ENCODE assay signal across 9 cellular contexts in genomic region chr2:133266926-133267590, GRCh38.
A peak's percentile ranks its signal among the peaks of the same experiment; 100 is the strongest.
DNase-seq lines count a peak whose midpoint lies in the region; ATAC-seq and TF ChIP-seq lines count a peak whose summit lies in the region.
"Had no signal": no experiment of that assay in that cellular context is flagged by ENCODE, and none has a peak within 500 bp of the region (broad histone marks: within the 10 kb centered on the region; RNA-seq: fewer than 3 reads in every experiment).

No MANE protein-coding gene starts in this region.

- H3K36me3 ChIP-seq in BJ (ENCODE audit: control insufficient read depth, insufficient read depth, low read length) (no peaks in the 10 kb centered on the region), neural cell (ENCODE audit: insufficient read depth, low read length) (no peaks in the 10 kb centered on the region)

- peak overlapping the region; percentile 24 for H2AFZ ChIP-seq in neural cell (ENCODE audit: low read depth, low read length)

- H3K4me2 ChIP-seq in neural cell (ENCODE audit: low read length), result peak overlapping the region; percentile 78

- no peak overlapping the region for H3K27ac Mint-ChIP-seq in endothelial cell (ENCODE audit: unreplicated experiment)
- H3K27ac Mint-ChIP-seq: naive B cell had no signal

- no peak for TF ChIP-seq CTCF in BJ (IDR thresholded peaks at IDR 0.05; ENCODE audit: insufficient read depth, low read depth, low read length)
- no peak for TF ChIP-seq CTCF in endothelial cell (IDR thresholded peaks at IDR 0.05; ENCODE audit: unreplicated experiment)
- no peak for TF ChIP-seq CTCF in neural cell (IDR thresholded peaks at IDR 0.05; ENCODE audit: poor library complexity, severe bottlenecking)

- H3K9me2 ChIP-seq in neural cell (ENCODE audit: insufficient read depth, low read length), result no peaks in the 10 kb centered on the region

- peaks cover 9% of the 10 kb centered on the region for H3K4me1 Mint-ChIP-seq in endothelial cell (ENCODE audit: unreplicated experiment)

- no peaks in the 10 kb centered on the region for H3K9me3 ChIP-seq in neural cell (ENCODE audit: low read length)

- H3K9ac ChIP-seq in neural cell (ENCODE audit: low read length), result peak overlapping the region; percentile 67

- peak overlapping the region; percentile 89 for H3K4me3 Mint-ChIP-seq in endothelial cell (ENCODE audit: unreplicated experiment)

- no peak for TF ChIP-seq RAD21 in neural cell (conservative IDR thresholded peaks at IDR 0.05)

- CTCF ChIA-PET in BJ (lab: Yijun Ruan, JAX), result interaction anchor here (0.7 to 1.7 kb wide), 5 partner anchors 38 to 577 kb away, joined by 3 to 5 read pairs (median 3); no protein-coding TSS in a partner anchor

- no peaks in the 10 kb centered on the region for H3K36me3 Mint-ChIP-seq in endothelial cell (ENCODE audit: low read depth, unreplicated experiment)

- no peaks in the 10 kb centered on the region for H4K20me1 ChIP-seq in neural cell (ENCODE audit: insufficient read depth)

- TF ChIP-seq EP300 in neural cell (conservative IDR thresholded peaks at IDR 0.05; ENCODE audit: poor library complexity, severe bottlenecking), result no peak

- H3K9me3 Mint-ChIP-seq in endothelial cell (ENCODE audit: unreplicated experiment), result no peaks in the 10 kb centered on the region

- H3K79me2 ChIP-seq in neural cell (replicated peaks; ENCODE audit: insufficient read depth, low read length), result no peaks in the 10 kb centered on the region

- H3F3A ChIP-seq in neural cell (ENCODE audit: insufficient read depth, low read length, poor library complexity, severe bottlenecking), result no peaks in the 10 kb centered on the region

- POLR2A ChIA-PET in BJ (lab: Charles Lee), result no interaction called here

- DNase-seq in BJ (ENCODE audit: low read depth) (no peak), NCI-H1694 treated with DMSO at 0.1 percent for 48 hours (lab: John Stamatoyannopoulos, UW) (peak; percentile 51), endothelial cell (ENCODE audit: low spot score) (peak; percentile 21), NOMO-1 treated with dmso at 0.1 percent for 144 hours (lab: John Stamatoyannopoulos, UW; ENCODE audit: unreplicated experiment) (no peak)
- DNase-seq: naive B cell had no signal

- no peak for ATAC-seq in GM21526 (IDR thresholded peaks at IDR 0.05; ENCODE audit: low FRiP score, unreplicated experiment)
- ATAC-seq in HG02623 (IDR thresholded peaks at IDR 0.05; ENCODE audit: unreplicated experiment), result no peak
- ATAC-seq in HG03108 (IDR thresholded peaks at IDR 0.05; ENCODE audit: unreplicated experiment), result no peak

- H3K27ac ChIP-seq in neural cell (ENCODE audit: low read length), result no peak overlapping the region

- H3K27me3 ChIP-seq in BJ (ENCODE audit: control insufficient read depth, insufficient read depth, low read length), result no peaks in the 10 kb centered on the region
- H3K27me3 ChIP-seq in neural cell (ENCODE audit: insufficient read depth, low read depth, low read length), result peaks cover 12% of the 10 kb centered on the region

- H3K4me3 ChIP-seq in BJ (ENCODE audit: low read depth, low read length), result peak overlapping the region; percentile 53
- H3K4me3 ChIP-seq in neural cell (ENCODE audit: low read length), result peak overlapping the region; percentile 76

- H3K27me3 Mint-ChIP-seq in endothelial cell (ENCODE audit: unreplicated experiment), result peaks cover 2% of the 10 kb centered on the region

TF ChIP-seq in neural cell, 6 proteins besides CTCF, POLR2A, EP300 and RAD21:
- TF ChIP-seq EZH2 (IDR thresholded peaks at IDR 0.05; ENCODE audit: borderline replicate concordance, insufficient read depth, low read length, poor library complexity, severe bottlenecking) (no peak), REST (IDR thresholded peaks at IDR 0.05; ENCODE audit: borderline replicate concordance) (no peak), TAF1 (IDR thresholded peaks at IDR 0.05; ENCODE audit: low read depth) (no peak), POLR2AphosphoS5 (IDR thresholded peaks at IDR 0.05) (no peak), SMC3 (conservative IDR thresholded peaks at IDR 0.05; ENCODE audit: poor library complexity) (no peak)

Comparison
In these comparisons a context has a peak if more than half of its experiments do, and no peak if none do; other contexts are left out.
1. DNase-seq: peak in NCI-H1694 treated with DMSO at 0.1 percent for 48 hours (single experiment) and endothelial cell (single experiment); none in BJ (single experiment) and NOMO-1 treated with dmso at 0.1 percent for 144 hours (single experiment).